Comparison of ENCODE assay signal across 17 cellular contexts in the genomic region with DNA sequence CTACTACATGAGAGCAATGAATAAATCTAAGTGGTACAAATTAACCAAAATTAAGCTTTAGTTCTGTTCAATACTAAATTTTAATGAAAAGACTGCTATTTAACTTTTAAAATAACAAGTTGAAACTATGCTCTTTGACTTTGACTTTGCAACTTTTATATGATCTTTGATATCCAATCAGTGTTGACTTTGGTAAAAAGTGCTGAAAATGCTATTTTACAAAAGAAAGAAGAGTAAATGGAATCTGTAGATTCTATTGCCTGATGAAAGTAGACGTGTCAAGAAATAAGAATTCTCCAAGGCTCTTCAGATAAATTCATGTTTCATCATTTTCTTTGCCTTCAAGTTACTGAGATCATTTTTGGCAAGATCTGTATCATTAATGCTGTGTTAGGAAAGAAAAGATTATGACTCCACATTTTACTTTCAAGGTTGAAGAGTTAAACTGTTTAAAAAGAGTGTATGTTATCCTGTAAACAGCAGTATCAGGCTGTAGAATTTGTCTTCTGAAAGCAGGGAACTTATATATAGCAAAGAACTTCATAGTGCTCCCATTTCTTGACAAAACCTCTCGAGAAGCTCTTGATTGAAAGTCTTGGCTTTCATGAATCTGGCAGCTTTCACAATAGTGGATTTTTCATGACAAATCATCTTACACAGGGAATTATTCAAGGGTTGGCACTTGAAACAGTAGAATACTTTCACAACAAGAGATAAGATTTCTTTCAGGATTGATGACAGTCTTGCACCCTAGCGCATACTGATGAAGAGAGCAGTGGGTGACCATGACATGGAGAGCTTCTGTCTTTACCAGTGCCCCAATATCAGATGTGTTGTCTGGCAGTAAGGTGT.
DNase-seq lines count a peak whose midpoint lies in the region; ATAC-seq, FAIRE-seq and TF ChIP-seq lines count a peak whose summit lies in the region.
"Had no signal": no experiment of that assay in that cellular context is flagged by ENCODE, and none has a peak within 500 bp of the region (broad histone marks: within the 10 kb centered on the region; RNA-seq: fewer than 3 reads in every experiment).

No MANE protein-coding gene starts in this region.

- no peak for TF ChIP-seq POLR2A in HepG2 (IDR thresholded peaks at IDR 0.05; ENCODE audit: insufficient read depth in 1 of 2, low read depth in 2 of 2, low read length in 2 of 2)
- no peak for TF ChIP-seq POLR2A in right lobe of liver (IDR thresholded peaks at IDR 0.05)

- no peak for TF ChIP-seq RAD21 in HepG2 (CRISPR knock-in tag; IDR thresholded peaks at IDR 0.05)

- peaks cover 19 to 38% (median 26%) of the 10 kb centered on the region in 3 donors for H3K36me3 Mint-ChIP-seq in immature natural killer cell
- peaks cover 54% of the 10 kb centered on the region for H3K36me3 Mint-ChIP-seq in stimulated activated effector memory CD8-positive, alpha-beta T cell treated with anti-CD3 and anti-CD28 coated beads, Interleukin-12 subunit alpha, Interleukin-12 subunit beta, amount 100 ng/mL, for 72 hours

- FAIRE-seq in HepG2 (lab: Jason Lieb, UNC) = no peak
- FAIRE-seq in islet of Langerhans (lab: Jason Lieb, UNC) = peak; percentile 36
- FAIRE-seq: HTR-8/SVneo had no signal

- no peaks in the 10 kb centered on the region for H3K9me3 Mint-ChIP-seq in immature natural killer cell
- H3K9me3 Mint-ChIP-seq in stimulated activated effector memory CD8-positive, alpha-beta T cell treated with anti-CD3 and anti-CD28 coated beads, Interleukin-12 subunit alpha, Interleukin-12 subunit beta, amount 100 ng/mL, for 72 hours = no peaks in the 10 kb centered on the region
- H3K9me3 Mint-ChIP-seq: activated B cell treated with CpG ODN at 0.5 μM for 24 hours; activated T-helper 2 cell treated with anti-CD3 and anti-CD28 coated beads, Interferon-gamma antibody, Interleukin-2, Interleukin-4, amounts not matched to agents 10 μg/mL and 5 μg/mL and 100 μg/mL, durations not matched to agents 14 hours and 24 hours and 36 hours; neural crest cell had no signal

- peaks cover 0 to 1% (median 0%) of the 10 kb centered on the region in 3 donors for H3K27me3 Mint-ChIP-seq in immature natural killer cell (ENCODE audit: low read depth in 3 of 3)
- H3K27me3 Mint-ChIP-seq: activated B cell treated with CpG ODN at 0.5 μM for 24 hours had no signal

- peaks cover 41 to 73% of the 10 kb centered on the region in 2 donors for H3K4me1 Mint-ChIP-seq in immature natural killer cell
- peaks cover 11% of the 10 kb centered on the region for H3K4me1 Mint-ChIP-seq in stimulated activated effector memory CD8-positive, alpha-beta T cell treated with anti-CD3 and anti-CD28 coated beads, Interleukin-12 subunit alpha, Interleukin-12 subunit beta, amount 100 ng/mL, for 72 hours

- no peaks in the 10 kb centered on the region for H3K79me2 ChIP-seq in HepG2 (ENCODE audit: insufficient read depth, low read length)

- TF ChIP-seq EP300 in HepG2 (IDR thresholded peaks at IDR 0.05; ENCODE audit: low read depth in 2 of 2, low read length in 2 of 2) (no peak), HepG2 (CRISPR knock-in tag; IDR thresholded peaks at IDR 0.05; ENCODE audit: borderline replicate concordance) (no peak)

- H4K20me1 ChIP-seq in HepG2 (ENCODE audit: insufficient read depth, low read length) = no peaks in the 10 kb centered on the region

- in situ Hi-C loops in HepG2 (cut with HindIII; ENCODE audit: extremely low pct_ligation_motif_present, low pct_unique_long_range_greater_than_20kb) = no loop called here

- TF ChIP-seq CTCF in HepG2 (CRISPR knock-in tag; IDR thresholded peaks at IDR 0.05) = no peak
- TF ChIP-seq CTCF in right lobe of liver (IDR thresholded peaks at IDR 0.05) = no peak
- TF ChIP-seq CTCF in cardiac fibroblast (IDR thresholded peaks at IDR 0.05; ENCODE audit: low read depth, low read length) = no peak

- peaks cover 4 to 14% of the 10 kb centered on the region in 2 experiments; a peak in 4 of 5 replicates for H3K36me3 ChIP-seq in HepG2 (replicated peaks in 1 of 2; ENCODE audit: control insufficient read depth in 1 of 2, insufficient read depth in 2 of 2, low read length in 2 of 2)
- H3K36me3 ChIP-seq in right lobe of liver = peaks cover 0 to 14% (median 5%) of the 10 kb centered on the region in 4 donors
- H3K36me3 ChIP-seq: uterus had no signal

- 96% methylated on average over 3 of the region's 3 CpGs for WGBS in HepG2 (ENCODE audit: low lambda C conversion rate)
- WGBS in right lobe of liver (ENCODE audit: insufficient coverage, low coverage, low lambda C conversion rate, missing lambda C conversion rate) = 68% methylated on average over 3 of the region's 3 CpGs

- no peak overlapping the region for H3K4me3 Mint-ChIP-seq in immature natural killer cell
- no peak overlapping the region for H3K4me3 Mint-ChIP-seq in stimulated activated effector memory CD8-positive, alpha-beta T cell treated with anti-CD3 and anti-CD28 coated beads, Interleukin-12 subunit alpha, Interleukin-12 subunit beta, amount 100 ng/mL, for 72 hours
- H3K4me3 Mint-ChIP-seq: activated B cell treated with CpG ODN at 0.5 μM for 24 hours, neural crest cell had no signal

- H2AFZ ChIP-seq in HepG2 (ENCODE audit: low read length) = no peak overlapping the region

- CTCF ChIA-PET in HepG2 (lab: Yijun Ruan, JAX; ENCODE audit: low intra/inter-chr PET ratio, low total read pairs) = no interaction called here

- POLR2A ChIA-PET in HepG2 (lab: Yijun Ruan, JAX) = no interaction called here

- H3K9me3 ChIP-seq in HepG2 (ENCODE audit: low read length) = no peaks in the 10 kb centered on the region
- no peaks in the 10 kb centered on the region for H3K9me3 ChIP-seq in right lobe of liver
- H3K9me3 ChIP-seq: uterus had no signal

- no peak overlapping the region for H3K4me3 ChIP-seq in HepG2 (replicated peaks in 1 of 3; ENCODE audit: insufficient read depth in 1 of 3, low read depth in 2 of 3, low read length in 3 of 3)
- no peak overlapping the region for H3K4me3 ChIP-seq in right lobe of liver
- no peak overlapping the region for H3K4me3 ChIP-seq in cardiac fibroblast (replicated peaks in 1 of 2; ENCODE audit: low read depth in 2 of 2, low read length in 2 of 2)
- H3K4me3 ChIP-seq: uterus had no signal

- H3K27ac Mint-ChIP-seq in immature natural killer cell = no peak overlapping the region
- H3K27ac Mint-ChIP-seq in stimulated activated effector memory CD8-positive, alpha-beta T cell treated with anti-CD3 and anti-CD28 coated beads, Interleukin-12 subunit alpha, Interleukin-12 subunit beta, amount 100 ng/mL, for 72 hours = no peak overlapping the region
- H3K27ac Mint-ChIP-seq: activated T-helper 2 cell treated with anti-CD3 and anti-CD28 coated beads, Interferon-gamma antibody, Interleukin-2, Interleukin-4, amounts not matched to agents 10 μg/mL and 5 μg/mL and 100 μg/mL, durations not matched to agents 14 hours and 24 hours and 36 hours had no signal

- intact Hi-C loops in HepG2 (cut with micrococcal nuclease; ENCODE audit: unreplicated experiment) (no loop called here), right lobe of liver (cut with DNase I) (no loop called here)

- no peak for DNase-seq in HepG2 (ENCODE audit: low spot score)
- no peak for DNase-seq in right lobe of liver
- DNase-seq in cardiac fibroblast (ENCODE audit: low read depth in 2 of 2) = peak; percentile 66
- no peak for DNase-seq in immature natural killer cell
- DNase-seq in stimulated activated effector memory CD8-positive, alpha-beta T cell treated with anti-CD3 and anti-CD28 coated beads, Interleukin-12 subunit alpha, Interleukin-12 subunit beta, amount 100 ng/mL, for 72 hours (ENCODE audit: low spot score in 2 of 2) = no peak
- DNase-seq in central memory CD4-positive, alpha-beta T cell = no peak
- DNase-seq: activated B cell treated with CpG ODN at 0.5 μM for 24 hours, amniotic stem cell, cortex of kidney, NCI-H1694, NCI-H510A treated with DMSO at 0.1 percent for 48 hours, uterus had no signal

- H3K27ac ChIP-seq in HepG2 (ENCODE audit: extremely low read length, insufficient read depth, low read length) (no peak overlapping the region), right lobe of liver (no peak overlapping the region)
- H3K27ac ChIP-seq: uterus had no signal

- BruUV-seq in HepG2 (replicated peaks; lab: Mats Ljungman, UMichigan) = no TSS peak

- H3K4me2 ChIP-seq in HepG2 (ENCODE audit: low read depth, low read length) = no peak overlapping the region

- no peak for ATAC-seq in HepG2
- no peak for ATAC-seq in right lobe of liver
- no peak for ATAC-seq in stimulated activated effector memory CD8-positive, alpha-beta T cell treated with anti-CD3 and anti-CD28 coated beads, Interleukin-12 subunit alpha, Interleukin-12 subunit beta, amount 100 ng/mL, for 72 hours
- ATAC-seq in GM21447 (IDR thresholded peaks at IDR 0.05; ENCODE audit: unreplicated experiment) = no peak

- H3K27me3 ChIP-seq in HepG2 (ENCODE audit: control insufficient read depth in 1 of 2, insufficient read depth in 2 of 2, low read length in 2 of 2) = no peaks in the 10 kb centered on the region
- H3K27me3 ChIP-seq in right lobe of liver = no peaks in the 10 kb centered on the region
- H3K27me3 ChIP-seq: uterus had no signal

- no peak overlapping the region for H3K9ac ChIP-seq in HepG2 (ENCODE audit: insufficient read depth, low read depth, low read length)

- H3K4me1 ChIP-seq in HepG2 (ENCODE audit: insufficient read depth, low read length) (0 out of 2 replicates have a peak, but pooled peaks cover 8% of the 10 kb centered on the region), right lobe of liver (peaks cover 0 to 16% (median 3%) of the 10 kb centered on the region in 4 donors)

TF ChIP-seq in HepG2, 621 proteins besides CTCF, POLR2A, EP300 and RAD21 (continues in another document):
- TF ChIP-seq POGZ (CRISPR knock-in tag; IDR thresholded peaks at IDR 0.05) (no peak), SNRNP70 (IDR thresholded peaks at IDR 0.05; ENCODE audit: low read depth, low read length) (no peak), ZNF773 (CRISPR knock-in tag; IDR thresholded peaks at IDR 0.05; ENCODE audit: borderline replicate concordance) (no peak), MAFF (IDR thresholded peaks at IDR 0.05; ENCODE audit: low read depth, low read length) (peak; percentile 13; the same call in 1 of the 2 replicates), MAFK (conservative IDR thresholded peaks at IDR 0.05 in 1 of 2, IDR thresholded peaks at IDR 0.05 in 1 of 2; ENCODE audit: low read length in 2 of 2) (peak; percentile 39; a peak in 2 of 4 replicates), GTF2F1 (IDR thresholded peaks at IDR 0.05; ENCODE audit: low read length) (no peak), FOXK1 (CRISPR knock-in tag; IDR thresholded peaks at IDR 0.05; ENCODE audit: borderline replicate concordance, low read depth) (no peak), TCF7 (IDR thresholded peaks at IDR 0.05; ENCODE audit: low read depth) (no peak)
- TF ChIP-seq, protein P1, sequence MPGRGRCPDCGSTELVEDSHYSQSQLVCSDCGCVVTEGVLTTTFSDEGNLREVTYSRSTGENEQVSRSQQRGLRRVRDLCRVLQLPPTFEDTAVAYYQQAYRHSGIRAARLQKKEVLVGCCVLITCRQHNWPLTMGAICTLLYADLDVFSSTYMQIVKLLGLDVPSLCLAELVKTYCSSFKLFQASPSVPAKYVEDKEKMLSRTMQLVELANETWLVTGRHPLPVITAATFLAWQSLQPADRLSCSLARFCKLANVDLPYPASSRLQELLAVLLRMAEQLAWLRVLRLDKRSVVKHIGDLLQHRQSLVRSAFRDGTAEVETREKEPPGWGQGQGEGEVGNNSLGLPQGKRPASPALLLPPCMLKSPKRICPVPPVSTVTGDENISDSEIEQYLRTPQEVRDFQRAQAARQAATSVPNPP (CRISPR knock-in tag; IDR thresholded peaks at IDR 0.05) = no peak

Comparison
In these comparisons a context has a peak if more than half of its experiments do, and no peak if none do; other contexts are left out.
1. DNase-seq: peak in cardiac fibroblast (2 of 2); none in HepG2 (single experiment), right lobe of liver (0 of 3), immature natural killer cell (0 of 3), stimulated activated effector memory CD8-positive, alpha-beta T cell treated with anti-CD3 and anti-CD28 coated beads, Interleukin-12 subunit alpha, Interleukin-12 subunit beta, amount 100 ng/mL, for 72 hours (0 of 2) and central memory CD4-positive, alpha-beta T cell (single experiment).